ENCODE assay signal across 8 cellular contexts in genomic region chr19:34232566-34233481, GRCh38. TPM values are rescaled to one million over a fixed set of nuclear protein-coding genes. Genes with fewer than 3 reads are reported as not detected.
DNase-seq lines count a peak whose midpoint lies in the region.

No MANE protein-coding gene starts in this region.

- H3K27ac ChIP-seq in angular gyrus (ENCODE audit: low read depth, low read length) = peak overlapping the region; percentile 96
- peak overlapping the region in 17 of 21 experiments; percentile 5 to 88 (median 61) for H3K27ac ChIP-seq in skin epidermis

- DNase-seq in stimulated activated CD4-positive, alpha-beta T cell treated with anti-CD3 and anti-CD28 coated beads, Interleukin-15, amount 100 ng/mL, for 24 hours = peak; percentile 47
- no peak for DNase-seq in stimulated activated CD4-positive, alpha-beta T cell treated with anti-CD3 and anti-CD28 coated beads, Interleukin-12 subunit alpha, Interleukin-12 subunit beta, amount 100 ng/mL, for 4 hours
- DNase-seq in LoVo (ENCODE audit: low spot score) (peak; percentile 21), hepatic stellate cell (ENCODE audit: low spot score) (peak; percentile 83), NCI-H2227 (lab: John Stamatoyannopoulos, UW; ENCODE audit: unreplicated experiment) (no peak), H7 (no peak)

- peaks cover 3% of the 10 kb centered on the region for H3K36me3 ChIP-seq in H7 (replicated peaks; ENCODE audit: control insufficient read depth, insufficient read depth, low read length)

- H3K27me3 ChIP-seq in H7 (ENCODE audit: control insufficient read depth, insufficient read depth, low read length) = no peaks in the 10 kb centered on the region

- no peak overlapping the region for H3K4me3 ChIP-seq in skin epidermis
- H3K4me3 ChIP-seq in H7 (ENCODE audit: insufficient read depth, low read depth, low read length) = no peak overlapping the region

RNA-seq across cellular contexts. Expression of gene GARRE1, which starts 21.5 kb away (rescaled TPM):
- 13.5 and 17.1 TPM in 2 replicates for total RNA-seq in H7 (2014; rRNA removed; shearing (Covaris generic))

Comparison
In these comparisons a context has a peak if more than half of its experiments do, and no peak if none do; other contexts are left out.
1. DNase-seq: peak in stimulated activated CD4-positive, alpha-beta T cell treated with anti-CD3 and anti-CD28 coated beads, Interleukin-15, amount 100 ng/mL, for 24 hours (single experiment), LoVo (single experiment) and hepatic stellate cell (single experiment); none in stimulated activated CD4-positive, alpha-beta T cell treated with anti-CD3 and anti-CD28 coated beads, Interleukin-12 subunit alpha, Interleukin-12 subunit beta, amount 100 ng/mL, for 4 hours (single experiment), NCI-H2227 (single experiment) and H7 (single experiment).